ENCODE assay signal across 14 cellular contexts in the genomic region with DNA sequence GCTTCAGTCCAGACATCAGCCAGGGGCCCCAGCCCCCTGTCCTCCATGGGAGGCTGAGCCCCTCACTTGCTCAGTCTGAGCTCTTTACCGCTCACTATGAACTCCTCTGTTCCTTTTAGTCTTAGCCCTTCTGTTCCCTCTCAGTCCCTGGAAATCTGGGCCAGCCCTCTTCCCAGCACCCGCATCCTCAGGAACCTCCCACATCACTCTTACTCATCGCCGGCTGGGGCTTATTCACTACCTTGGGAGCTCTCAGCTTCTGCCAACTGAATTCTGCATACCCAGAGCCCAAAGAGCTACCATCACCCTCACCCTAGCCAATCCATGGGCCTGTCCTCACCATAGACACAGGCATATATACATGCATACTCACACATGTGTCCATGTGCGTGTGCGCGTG. TPM values are rescaled to one million over a fixed set of nuclear protein-coding genes. Genes with fewer than 3 reads are reported as not detected.
DNase-seq lines count a peak whose midpoint lies in the region; ATAC-seq, FAIRE-seq and TF ChIP-seq lines count a peak whose summit lies in the region.
"Had no signal": no experiment of that assay in that cellular context is flagged by ENCODE, and none has a peak within 500 bp of the region (broad histone marks: within the 10 kb centered on the region; RNA-seq: fewer than 3 reads in every experiment).

No MANE protein-coding gene starts in this region.

- peaks cover 2% of the 10 kb centered on the region for H3K4me1 Mint-ChIP-seq in activated naive CD4-positive, alpha-beta T cell treated with anti-CD3 and anti-CD28 coated beads, Interleukin-2, amount 10 ng/mL, durations not matched to agents 7 days and 5 days

- no peak overlapping the region for H3K14ac ChIP-seq in neuronal stem cell (ENCODE audit: low read length)

- no peak overlapping the region for H2AFZ ChIP-seq in neuronal stem cell (ENCODE audit: low read length)

- CTCF ChIA-PET in activated naive CD4-positive, alpha-beta T cell treated with anti-CD3 and anti-CD28 coated beads, Interleukin-2, amount 10 ng/mL, durations not matched to agents 7 days and 5 days (lab: Charles Lee): interaction anchor here (1.1 to 2.0 kb wide), 4 partner anchors 11 to 187 kb away, joined by 4 to 10 read pairs (median 6); no protein-coding TSS in a partner anchor

- H3K4me1 ChIP-seq in neuronal stem cell (ENCODE audit: control insufficient read depth in 2 of 2, insufficient read depth in 1 of 2, low read depth in 1 of 2, low read length in 2 of 2): peaks cover 0 to 9% of the 10 kb centered on the region in 2 donors
- H3K4me1 ChIP-seq: BLaER1 treated with 17β-estradiol and CSF1 and Interleukin-3, amounts not matched to agents 10 nM and 100 nM; prostate gland had no signal

- peaks cover 13 to 93% (median 36%) of the 10 kb centered on the region in 3 experiments for H3K27me3 ChIP-seq in neuronal stem cell (ENCODE audit: control insufficient read depth in 3 of 3, insufficient read depth in 3 of 3, low read depth in 1 of 3, low read length in 3 of 3)

- H2BK12ac ChIP-seq in neuronal stem cell (ENCODE audit: low read length): no peak overlapping the region

- no peak overlapping the region for H2BK15ac ChIP-seq in neuronal stem cell (ENCODE audit: low read length)

- H3K79me1 ChIP-seq in neuronal stem cell (ENCODE audit: low read depth, low read length): no peaks in the 10 kb centered on the region

- no peak overlapping the region for H3K4me2 ChIP-seq in neuronal stem cell (ENCODE audit: insufficient read depth, low read length, poor library complexity, severe bottlenecking)
- H3K4me2 ChIP-seq: BLaER1 treated with 17β-estradiol and CSF1 and Interleukin-3, amounts not matched to agents 10 nM and 100 nM had no signal

- no peak overlapping the region for H3K4ac ChIP-seq in neuronal stem cell (ENCODE audit: low read length)

- H3K9me3 Mint-ChIP-seq in activated naive CD4-positive, alpha-beta T cell treated with anti-CD3 and anti-CD28 coated beads, Interleukin-2, amount 10 ng/mL, durations not matched to agents 7 days and 5 days: no peaks in the 10 kb centered on the region

- no CpG with 5 or more reads among the region's 7 CpGs for WGBS in neuronal stem cell (ENCODE audit: extremely low coverage in 2 of 2, insufficient read length in 2 of 2, insufficient replicate concordance in 1 of 2), 2 donors

- no peaks in the 10 kb centered on the region for H3K36me3 ChIP-seq in neuronal stem cell (replicated peaks in 1 of 2; ENCODE audit: control insufficient read depth in 2 of 2, insufficient read depth in 2 of 2, low read length in 2 of 2)
- H3K36me3 ChIP-seq: BLaER1 treated with 17β-estradiol and CSF1 and Interleukin-3, amounts not matched to agents 10 nM and 100 nM; prostate gland had no signal

- DNase-seq in EL: peak; percentile 74
- DNase-seq in RCC 7860 (ENCODE audit: low spot score): peak; percentile 31
- DNase-seq in epithelial cell of esophagus (ENCODE audit: low read depth): peak; percentile 82
- DNase-seq in neuronal stem cell (ENCODE audit: low spot score): no peak
- no peak for DNase-seq in activated naive CD4-positive, alpha-beta T cell treated with anti-CD3 and anti-CD28 coated beads, Interleukin-2, amount 10 ng/mL, durations not matched to agents 7 days and 5 days
- DNase-seq in NCI-H1930 (lab: John Stamatoyannopoulos, UW): no peak
- DNase-seq: activated effector memory CD4-positive, alpha-beta T cell treated with Interleukin-2 at 50 U/mL for 16 hours; H7; NCI-H1092; NCI-H446 treated with DMSO at 0.1 percent for 48 hours had no signal

- no peak overlapping the region for H3K27ac Mint-ChIP-seq in activated naive CD4-positive, alpha-beta T cell treated with anti-CD3 and anti-CD28 coated beads, Interleukin-2, amount 10 ng/mL, durations not matched to agents 7 days and 5 days

- no peak overlapping the region for H4K8ac ChIP-seq in neuronal stem cell (ENCODE audit: low read depth, low read length)

- peak overlapping the region; percentile 39 for H2BK120ac ChIP-seq in neuronal stem cell (ENCODE audit: low read depth, low read length)

- H3K27ac ChIP-seq in neuronal stem cell (replicated peaks; ENCODE audit: low read length): no peak overlapping the region
- H3K27ac ChIP-seq: BLaER1 treated with 17β-estradiol and CSF1 and Interleukin-3, amounts not matched to agents 10 nM and 100 nM; prostate gland had no signal

- no peak overlapping the region for H2BK5ac ChIP-seq in neuronal stem cell (ENCODE audit: low read length)

- no peak overlapping the region for H3K9ac ChIP-seq in neuronal stem cell (ENCODE audit: low read depth, low read length, poor library complexity)
- H3K9ac ChIP-seq: BLaER1 treated with 17β-estradiol and CSF1 and Interleukin-3, amounts not matched to agents 10 nM and 100 nM had no signal

- H3K23ac ChIP-seq in neuronal stem cell (ENCODE audit: low read depth, low read length, poor library complexity): no peak overlapping the region

- H2AK5ac ChIP-seq in neuronal stem cell (ENCODE audit: low read depth, low read length): no peak overlapping the region

- H3K36me3 Mint-ChIP-seq in activated naive CD4-positive, alpha-beta T cell treated with anti-CD3 and anti-CD28 coated beads, Interleukin-2, amount 10 ng/mL, durations not matched to agents 7 days and 5 days: no peaks in the 10 kb centered on the region

- peaks cover 87% of the 10 kb centered on the region for H3K27me3 Mint-ChIP-seq in activated naive CD4-positive, alpha-beta T cell treated with anti-CD3 and anti-CD28 coated beads, Interleukin-2, amount 10 ng/mL, durations not matched to agents 7 days and 5 days

- peak overlapping the region; percentile 51 for H3K18ac ChIP-seq in neuronal stem cell (ENCODE audit: low read length)

- no peak overlapping the region for H3K4me3 ChIP-seq in epithelial cell of esophagus (ENCODE audit: low read length)
- no peak overlapping the region for H3K4me3 ChIP-seq in neuronal stem cell (ENCODE audit: low read length in 2 of 2)
- H3K4me3 ChIP-seq: BLaER1 treated with 17β-estradiol and CSF1 and Interleukin-3, amounts not matched to agents 10 nM and 100 nM; prostate gland had no signal

- no peak overlapping the region for H4K91ac ChIP-seq in neuronal stem cell (ENCODE audit: low read depth, low read length, poor library complexity)

- no peak for FAIRE-seq in RCC 7860 (lab: Jason Lieb, UNC)

- peaks cover 7 to 14% of the 10 kb centered on the region in 2 donors for H3K9me3 ChIP-seq in neuronal stem cell (replicated peaks in 1 of 2; ENCODE audit: control insufficient read depth in 2 of 2, insufficient read depth in 1 of 2, low read depth in 1 of 2, low read length in 2 of 2)
- H3K9me3 ChIP-seq: prostate gland had no signal

- TF ChIP-seq CTCF in epithelial cell of esophagus (IDR thresholded peaks at IDR 0.05; ENCODE audit: insufficient read depth, low read depth, low read length, missing control alignments): no peak

- no peak overlapping the region for H3K4me3 Mint-ChIP-seq in activated naive CD4-positive, alpha-beta T cell treated with anti-CD3 and anti-CD28 coated beads, Interleukin-2, amount 10 ng/mL, durations not matched to agents 7 days and 5 days

- ATAC-seq in GM21825 (IDR thresholded peaks at IDR 0.05; ENCODE audit: unreplicated experiment): no peak
- ATAC-seq in HG02610 (IDR thresholded peaks at IDR 0.05; ENCODE audit: unreplicated experiment): no peak

RNA-seq across cellular contexts. Expression of a gene that starts 11.5 kb away (rescaled TPM):
- polyA plus RNA-seq in neuronal stem cell (2013, experiment 1 of 2): not detected
- polyA plus RNA-seq in neuronal stem cell (2013, experiment 2 of 2): not detected

RNA-seq across cellular contexts. Expression of a gene that starts 50.3 kb away (rescaled TPM):
- 0.15 TPM for polyA plus RNA-seq in neuronal stem cell (2013, experiment 1 of 2)
- 0.18 TPM for polyA plus RNA-seq in neuronal stem cell (2013, experiment 2 of 2)

Comparison
In these comparisons a context has a peak if more than half of its experiments do, and no peak if none do; other contexts are left out.
1. DNase-seq: peak in EL (single experiment), RCC 7860 (single experiment) and epithelial cell of esophagus (single experiment); none in neuronal stem cell (single experiment), activated naive CD4-positive, alpha-beta T cell treated with anti-CD3 and anti-CD28 coated beads, Interleukin-2, amount 10 ng/mL, durations not matched to agents 7 days and 5 days (single experiment) and NCI-H1930 (0 of 2).